In genomic region chr11:44408141-44408540, GRCh38 we compare ENCODE assay signal across 18 cellular contexts.
DNase-seq lines count a peak whose midpoint lies in the region; ATAC-seq and TF ChIP-seq lines count a peak whose summit lies in the region.
"Had no signal": no experiment of that assay in that cellular context is flagged by ENCODE, and none has a peak within 500 bp of the region (broad histone marks: within the 10 kb centered on the region; RNA-seq: fewer than 3 reads in every experiment).

No MANE protein-coding gene starts in this region.

- CTCF ChIA-PET in SK-N-SH (lab: Yijun Ruan, JAX) = interaction anchor here (1.0 kb wide), 1 partner anchor 122 kb away, joined by 6 read pairs; no protein-coding TSS in a partner anchor

- H3K36me3 Mint-ChIP-seq in T-helper 17 cell (ENCODE audit: low read depth) = peaks cover 2% of the 10 kb centered on the region
- H3K36me3 Mint-ChIP-seq: CD8-positive, alpha-beta T cell had no signal

- TF ChIP-seq RAD21 in SK-N-SH (IDR thresholded peaks at IDR 0.05; ENCODE audit: low read length) = no peak

- H3K27ac ChIP-seq in SK-N-SH (ENCODE audit: low read depth in 2 of 2, low read length in 1 of 2) (no peak overlapping the region), OCI-LY3 (ENCODE audit: low read length) (peak overlapping the region; percentile 80; the same call in 1 of the 2 replicates), aorta (ENCODE audit: low read depth in 1 of 2, low read length in 2 of 2) (no peak overlapping the region)
- H3K27ac ChIP-seq: 22Rv1, A549, C4-2B had no signal

- no peaks in the 10 kb centered on the region for H3K4me1 Mint-ChIP-seq in T-helper 17 cell

- H3K4me3 ChIP-seq in SK-N-SH (ENCODE audit: low read depth in 2 of 2, low read length in 1 of 2) (no peak overlapping the region), OCI-LY3 (ENCODE audit: low read length) (peak overlapping the region; percentile 6; the same call in 1 of the 2 replicates), aorta (ENCODE audit: low read length in 2 of 2) (no peak overlapping the region)
- H3K4me3 ChIP-seq: A549; BLaER1 treated with 17β-estradiol and CSF1 and Interleukin-3, amounts not matched to agents 10 nM and 100 nM had no signal

- H3K4me3 Mint-ChIP-seq in T-helper 17 cell = no peak overlapping the region
- H3K4me3 Mint-ChIP-seq: B cell; CD4-positive, alpha-beta T cell; CD8-positive, alpha-beta T cell had no signal

- H3F3A ChIP-seq in SK-N-SH (replicated peaks; ENCODE audit: insufficient read depth) = no peaks in the 10 kb centered on the region

- TF ChIP-seq EP300 in SK-N-SH (IDR thresholded peaks at IDR 0.05; ENCODE audit: borderline replicate concordance in 1 of 2, low read depth in 1 of 2, low read length in 1 of 2) = no peak

- H3K4me1 ChIP-seq in SK-N-SH (ENCODE audit: control insufficient read depth in 1 of 2, insufficient read depth in 2 of 2, low read depth in 1 of 2, low read length in 1 of 2) (peaks cover 0 to 5% of the 10 kb centered on the region in 2 experiments; a peak in 1 of 4 replicates), OCI-LY3 (ENCODE audit: low read length) (peaks cover 65% of the 10 kb centered on the region), aorta (ENCODE audit: control insufficient read depth in 1 of 2, insufficient read depth in 2 of 2, low read length in 2 of 2) (no peaks in the 10 kb centered on the region)
- H3K4me1 ChIP-seq: A549, Caco-2 had no signal

- H3K9me2 ChIP-seq in SK-N-SH = no peaks in the 10 kb centered on the region

- no peak overlapping the region for H3K27ac Mint-ChIP-seq in T-helper 17 cell
- H3K27ac Mint-ChIP-seq: B cell; CD4-positive, alpha-beta T cell; CD8-positive, alpha-beta T cell had no signal

- H4K20me1 ChIP-seq in SK-N-SH (ENCODE audit: insufficient read depth) (no peaks in the 10 kb centered on the region), OCI-LY3 (ENCODE audit: insufficient read depth, low read length) (no peaks in the 10 kb centered on the region)
- H4K20me1 ChIP-seq: BLaER1 treated with 17β-estradiol and CSF1 and Interleukin-3, amounts not matched to agents 10 nM and 100 nM had no signal

- POLR2A ChIA-PET in SK-N-SH (lab: Yijun Ruan, JAX) = no interaction called here

- H3K9me3 ChIP-seq in SK-N-SH (no peaks in the 10 kb centered on the region), OCI-LY3 (ENCODE audit: insufficient read depth, low read length) (no peaks in the 10 kb centered on the region; the same call in 1 of the 2 replicates), aorta (ENCODE audit: control insufficient read depth, low read length) (no peaks in the 10 kb centered on the region), T-helper 17 cell (ENCODE audit: control insufficient read depth, low read length, poor library complexity, severe bottlenecking) (no peaks in the 10 kb centered on the region)
- H3K9me3 ChIP-seq: Caco-2 had no signal

- H3K4me2 ChIP-seq in SK-N-SH (no peak overlapping the region), OCI-LY3 (ENCODE audit: low read length) (peak overlapping the region; percentile 69)
- H3K4me2 ChIP-seq: A549 had no signal

- peaks cover 72% of the 10 kb centered on the region for H3K27me3 Mint-ChIP-seq in T-helper 17 cell

- DNase-seq in SK-N-SH = no peak
- peak; percentile 8 for DNase-seq in left lobe of liver (ENCODE audit: low spot score)
- DNase-seq in aorta = no peak
- no peak for DNase-seq in T-helper 17 cell
- DNase-seq: AML-193; Caco-2; Calu3; CD4-positive, alpha-beta T cell; CD8-positive, alpha-beta T cell; DMS79 treated with DMSO at 0.1 percent for 48 hours; GF-D8 had no signal

- no peaks in the 10 kb centered on the region for H3K79me2 ChIP-seq in SK-N-SH (ENCODE audit: insufficient read depth)
- H3K79me2 ChIP-seq in OCI-LY3 (ENCODE audit: low read length) = no peaks in the 10 kb centered on the region

- 26% methylated on average over 4 of the region's 4 CpGs for WGBS in SK-N-SH (ENCODE audit: low lambda C conversion rate)
- 41 to 44% methylated on average over 4 of the region's 4 CpGs for WGBS in aorta, 2 donors

- TF ChIP-seq CTCF in SK-N-SH (IDR thresholded peaks at IDR 0.05) = no peak
- no peak for TF ChIP-seq CTCF in OCI-LY3 (IDR thresholded peaks at IDR 0.05; ENCODE audit: low read depth, low read length)

- H3K9ac ChIP-seq in SK-N-SH (no peak overlapping the region), OCI-LY3 (ENCODE audit: low read length) (no peak overlapping the region)
- H3K9ac ChIP-seq: BLaER1 treated with 17β-estradiol and CSF1 and Interleukin-3, amounts not matched to agents 10 nM and 100 nM had no signal

- H2AFZ ChIP-seq in SK-N-SH (ENCODE audit: low read depth) (no peak overlapping the region), OCI-LY3 (ENCODE audit: low read depth, low read length) (no peak overlapping the region)

- ATAC-seq in SK-N-SH treated with all-trans-retinoic acid at 6 μM for 48 hours (no peak), left lobe of liver (no peak), aorta (ENCODE audit: low FRiP score) (no peak), T-helper 17 cell (no peak)
- ATAC-seq: A549; CD8-positive, alpha-beta T cell had no signal

- 0 out of 2 replicates have a peak, but pooled peaks cover 3% of the 10 kb centered on the region for H3K27me3 ChIP-seq in SK-N-SH (ENCODE audit: insufficient read depth)
- H3K27me3 ChIP-seq in OCI-LY3 (ENCODE audit: low read depth, low read length) = peaks cover 15% of the 10 kb centered on the region; the same call in 1 of the 2 replicates
- H3K27me3 ChIP-seq in aorta (ENCODE audit: control insufficient read depth in 1 of 2, insufficient read depth in 2 of 2, low read length in 1 of 2) = no peaks in the 10 kb centered on the region
- H3K27me3 ChIP-seq: BLaER1 treated with 17β-estradiol and CSF1 and Interleukin-3, amounts not matched to agents 10 nM and 100 nM had no signal

- intact Hi-C loops in aorta (cut with DNase I) = no loop called here

- H3K36me3 ChIP-seq in SK-N-SH (replicated peaks in 1 of 2; ENCODE audit: control insufficient read depth in 1 of 2, insufficient read depth in 2 of 2, low read length in 1 of 2) (no peaks in the 10 kb centered on the region), OCI-LY3 (replicated peaks; ENCODE audit: low read depth, low read length) (peaks cover 7% of the 10 kb centered on the region), aorta (ENCODE audit: control insufficient read depth in 1 of 2, insufficient read depth in 2 of 2, low read length in 1 of 2) (no peaks in the 10 kb centered on the region)
- H3K36me3 ChIP-seq: BLaER1 treated with 17β-estradiol and CSF1 and Interleukin-3, amounts not matched to agents 10 nM and 100 nM had no signal

TF ChIP-seq in SK-N-SH, 30 proteins besides CTCF, POLR2A, EP300 and RAD21:
- TF ChIP-seq RXRA (IDR thresholded peaks at IDR 0.05; ENCODE audit: borderline replicate concordance, low read depth) (no peak), USF2 (IDR thresholded peaks at IDR 0.05; ENCODE audit: borderline replicate concordance, low read depth, low read length) (no peak), GATA2 (CRISPR knock-in tag; IDR thresholded peaks at IDR 0.05) (0 out of 2 replicates have a peak, but pooled peaks have one; percentile 14)

TF ChIP-seq in SK-N-SH treated with all-trans-retinoic acid at 6 μM for 48 hours, 23 proteins besides CTCF, POLR2A, EP300 and RAD21:
- TF ChIP-seq CSDC2 (CRISPR knock-in tag; IDR thresholded peaks at IDR 0.05) (no peak), TOX (CRISPR knock-in tag; IDR thresholded peaks at IDR 0.05; ENCODE audit: borderline replicate concordance) (no peak), ZNF8 (CRISPR knock-in tag; IDR thresholded peaks at IDR 0.05) (no peak), BACH2 (CRISPR knock-in tag; IDR thresholded peaks at IDR 0.05; ENCODE audit: borderline replicate concordance) (no peak), PATZ1 (CRISPR knock-in tag; IDR thresholded peaks at IDR 0.05; ENCODE audit: borderline replicate concordance) (no peak), TSHZ2 (CRISPR knock-in tag; IDR thresholded peaks at IDR 0.05) (no peak), TCF4 (CRISPR knock-in tag; IDR thresholded peaks at IDR 0.05; ENCODE audit: borderline replicate concordance) (no peak)
TF ChIP-seq in SK-N-SH treated with all-trans-retinoic acid at 6 μM for 48 hours: peak in this region for 0.
